23 cellular contexts compared by ENCODE assay signal in the genomic region with DNA sequence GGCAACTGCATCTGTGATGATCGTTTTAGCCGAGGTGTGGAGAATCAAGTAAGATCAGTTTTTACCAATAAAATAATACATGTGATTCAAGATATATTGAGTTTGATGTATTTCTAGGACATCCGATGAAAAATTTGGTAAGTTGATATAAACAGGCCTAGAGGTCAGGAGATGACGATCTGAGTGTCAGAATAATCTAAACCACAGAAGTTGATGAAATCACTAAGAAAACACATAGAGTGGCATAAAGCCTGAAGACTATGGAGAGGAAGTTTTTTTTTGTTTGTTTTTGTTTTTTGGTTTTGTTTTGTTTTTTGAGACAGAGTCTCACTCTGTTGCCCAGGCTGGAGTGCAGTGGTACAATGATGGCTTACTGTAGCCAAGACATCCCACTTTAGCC.
A peak's percentile ranks its signal among the peaks of the same experiment; 100 is the strongest.
DNase-seq lines count a peak whose midpoint lies in the region; ATAC-seq, FAIRE-seq and TF ChIP-seq lines count a peak whose summit lies in the region.
"Had no signal": no experiment of that assay in that cellular context is flagged by ENCODE, and none has a peak within 500 bp of the region (broad histone marks: within the 10 kb centered on the region; RNA-seq: fewer than 3 reads in every experiment).

No MANE protein-coding gene starts in this region.

- peaks cover under 1 to 10% of the 10 kb centered on the region in 2 donors for H3K4me1 ChIP-seq in breast epithelium
- H3K4me1 ChIP-seq in RWPE2 (ENCODE audit: insufficient read depth, poor library complexity, severe bottlenecking) = peaks cover 10% of the 10 kb centered on the region
- peaks cover 40% of the 10 kb centered on the region for H3K4me1 ChIP-seq in endothelial cell of umbilical vein (ENCODE audit: control insufficient read depth, extremely low read depth, insufficient read depth, low read length)
- H3K4me1 ChIP-seq in neural progenitor cell = no peaks in the 10 kb centered on the region

- FAIRE-seq in endothelial cell of umbilical vein (lab: Jason Lieb, UNC) = no peak
- FAIRE-seq: HepG2 had no signal

- no peaks in the 10 kb centered on the region for H3K27me3 ChIP-seq in breast epithelium
- H3K27me3 ChIP-seq in RWPE2 (ENCODE audit: insufficient read depth, poor library complexity, severe bottlenecking) = no peaks in the 10 kb centered on the region
- H3K27me3 ChIP-seq in endothelial cell of umbilical vein (ENCODE audit: control insufficient read depth in 2 of 2, insufficient read depth in 2 of 2, low read length in 2 of 2) = no peaks in the 10 kb centered on the region
- no peaks in the 10 kb centered on the region for H3K27me3 ChIP-seq in neural progenitor cell
- H3K27me3 ChIP-seq: BE2C, Peyer's patch had no signal

- H3K9me3 ChIP-seq in breast epithelium (no peaks in the 10 kb centered on the region), RWPE2 (ENCODE audit: severe bottlenecking) (no peaks in the 10 kb centered on the region), endothelial cell of umbilical vein (replicated peaks; ENCODE audit: control insufficient read depth, insufficient read depth, low read length) (no peaks in the 10 kb centered on the region), neural progenitor cell (ENCODE audit: low read depth) (no peaks in the 10 kb centered on the region)
- H3K9me3 ChIP-seq: BE2C, Peyer's patch had no signal

- H3K4me3 ChIP-seq in breast epithelium (no peak overlapping the region), RWPE2 (ENCODE audit: severe bottlenecking) (no peak overlapping the region), endothelial cell of umbilical vein (replicated peaks in 1 of 3; ENCODE audit: insufficient read depth in 1 of 3, low read depth in 1 of 3, low read length in 3 of 3) (no peak overlapping the region), neural progenitor cell (no peak overlapping the region)
- H3K4me3 ChIP-seq: Peyer's patch had no signal

- dilution Hi-C loops in endothelial cell of umbilical vein (cut with MboI; ENCODE audit: extremely low pct_ligation_motif_present, low sequenced_read_pairs) = no loop called here

- DNase-seq in MCF 10A (ENCODE audit: unreplicated experiment) (peak; percentile 25), breast epithelium (ENCODE audit: low spot score in 2 of 2) (no peak), RWPE2 (ENCODE audit: low spot score) (no peak), endothelial cell of umbilical vein (ENCODE audit: low read depth, low spot score) (no peak), neural progenitor cell (ENCODE audit: low spot score) (no peak), HEK293T (ENCODE audit: extremely low spot score) (no peak), foreskin melanocyte (no peak)
- DNase-seq in stimulated activated CD4-positive, alpha-beta T cell treated with anti-CD3 and anti-CD28 coated beads, Interleukin-15, amount 100 ng/mL, for 24 hours = no peak
- DNase-seq: 8988T, BE2C, DMS153, GDM1, KG1, NCI-H1436, NCI-H2029 treated with DMSO at 0.1 percent for 48 hours, NCI-H2171, NCI-H446 treated with DMSO at 0.1 percent for 48 hours, NCI-H69, Peyer's patch had no signal

- no peaks in the 10 kb centered on the region for H3K9me1 ChIP-seq in endothelial cell of umbilical vein (replicated peaks; ENCODE audit: control insufficient read depth, extremely low read depth, insufficient read depth, low read length)

- BruUV-seq in MCF 10A (replicated peaks; lab: Mats Ljungman, UMichigan) = no TSS peak
- BruUV-seq in endothelial cell of umbilical vein (replicated peaks; lab: Mats Ljungman, UMichigan) = no TSS peak

- H3K4me2 ChIP-seq in endothelial cell of umbilical vein (ENCODE audit: insufficient read depth, low read length) (peak overlapping the region; percentile 72), neural progenitor cell (no peak overlapping the region)

- ATAC-seq in RWPE2 (ENCODE audit: low read depth) = no peak
- ATAC-seq: HCT116, HepG2, Right ventricle myocardium inferior had no signal

- intact Hi-C loops in MCF 10A (cut with micrococcal nuclease) = no loop called here
- intact Hi-C loops in breast epithelium (cut with DNase I; ENCODE audit: low total_unique reads) = no loop called here
- intact Hi-C loops in endothelial cell of umbilical vein (cut with micrococcal nuclease) = no loop called here

- no peak overlapping the region for H3K4me3 Mint-ChIP-seq in MCF 10A (ENCODE audit: unreplicated experiment)
- no peak overlapping the region for H3K4me3 Mint-ChIP-seq in neural progenitor cell
- H3K4me3 Mint-ChIP-seq: CD4-positive, CD25-positive, alpha-beta regulatory T cell had no signal

- CTCF ChIA-PET in MCF 10A (lab: Yijun Ruan, JAX) (interaction anchor here (0.8 kb wide), 1 partner anchor 41 kb away, joined by 3 read pairs; no protein-coding TSS in a partner anchor), endothelial cell of umbilical vein (lab: Charles Lee) (interaction anchor here (2.0 kb wide), 1 partner anchor 9 kb away, joined by 9 read pairs; no protein-coding TSS in a partner anchor), HEK293T (lab: Yijun Ruan, JAX) (no interaction called here)

- no peaks in the 10 kb centered on the region for H4K20me1 ChIP-seq in endothelial cell of umbilical vein (replicated peaks; ENCODE audit: control insufficient read depth, extremely low read depth, insufficient read depth, low read length)
- H4K20me1 ChIP-seq in neural progenitor cell (ENCODE audit: low read depth) = no peaks in the 10 kb centered on the region

- peaks cover 10% of the 10 kb centered on the region for H3K9me3 Mint-ChIP-seq in MCF 10A (ENCODE audit: unreplicated experiment)
- no peaks in the 10 kb centered on the region for H3K9me3 Mint-ChIP-seq in neural progenitor cell

- H3K4me1 Mint-ChIP-seq in MCF 10A (ENCODE audit: insufficient read depth, unreplicated experiment) (peaks cover 37% of the 10 kb centered on the region), neural progenitor cell (peaks cover 7% of the 10 kb centered on the region)

- POLR2A ChIA-PET in MCF 10A (lab: Yijun Ruan, JAX) (no interaction called here), endothelial cell of umbilical vein (lab: Charles Lee) (no interaction called here), HEK293T (lab: Yijun Ruan, JAX) (no interaction called here)

- TF ChIP-seq CTCF in MCF 10A (IDR thresholded peaks at IDR 0.05; ENCODE audit: unreplicated experiment) (no peak), breast epithelium (IDR thresholded peaks at IDR 0.05) (no peak), RWPE2 (IDR thresholded peaks at IDR 0.05; ENCODE audit: poor library complexity, severe bottlenecking) (no peak), endothelial cell of umbilical vein (IDR thresholded peaks at IDR 0.05; ENCODE audit: extremely low read depth in 1 of 2, insufficient read depth in 1 of 2, low read depth in 1 of 2, low read length in 2 of 2) (no peak), neural progenitor cell (IDR thresholded peaks at IDR 0.05) (no peak)

- H3K36me3 Mint-ChIP-seq in MCF 10A (ENCODE audit: insufficient read depth, unreplicated experiment) (peaks cover 17% of the 10 kb centered on the region), neural progenitor cell (no peaks in the 10 kb centered on the region)
- H3K36me3 Mint-ChIP-seq: CD4-positive, CD25-positive, alpha-beta regulatory T cell had no signal

- no peak overlapping the region for H2AFZ ChIP-seq in endothelial cell of umbilical vein (ENCODE audit: low read depth, low read length)
- no peak overlapping the region for H2AFZ ChIP-seq in neural progenitor cell (replicated peaks)

- no peak overlapping the region for H3K27ac ChIP-seq in breast epithelium
- H3K27ac ChIP-seq in RWPE2 (ENCODE audit: poor library complexity, severe bottlenecking) = peak overlapping the region; percentile 16
- H3K27ac ChIP-seq in endothelial cell of umbilical vein (ENCODE audit: insufficient read depth, low read depth, low read length) = peak overlapping the region; percentile 69
- H3K27ac ChIP-seq in neural progenitor cell = no peak overlapping the region
- H3K27ac ChIP-seq: Peyer's patch had no signal

- H3K27ac Mint-ChIP-seq in MCF 10A (ENCODE audit: low read depth, unreplicated experiment) = peak overlapping the region; percentile 83
- H3K27ac Mint-ChIP-seq in neural progenitor cell = no peak overlapping the region

- H3K36me3 ChIP-seq in breast epithelium (no peaks in the 10 kb centered on the region), RWPE2 (ENCODE audit: low read depth) (no peaks in the 10 kb centered on the region), endothelial cell of umbilical vein (ENCODE audit: control insufficient read depth in 2 of 2, extremely low read depth in 1 of 2, insufficient read depth in 2 of 2, low read length in 2 of 2) (no peaks in the 10 kb centered on the region), neural progenitor cell (no peaks in the 10 kb centered on the region)
- H3K36me3 ChIP-seq: BE2C, Peyer's patch had no signal

- H3K79me2 ChIP-seq in endothelial cell of umbilical vein (ENCODE audit: control insufficient read depth, insufficient read depth, low read length) (no peaks in the 10 kb centered on the region), neural progenitor cell (ENCODE audit: low read depth) (no peaks in the 10 kb centered on the region)

- H3K27me3 Mint-ChIP-seq in MCF 10A (ENCODE audit: insufficient read depth, unreplicated experiment) (no peaks in the 10 kb centered on the region), neural progenitor cell (ENCODE audit: insufficient read depth, low read depth) (no peaks in the 10 kb centered on the region)
- H3K27me3 Mint-ChIP-seq: CD4-positive, CD25-positive, alpha-beta regulatory T cell had no signal

- TF ChIP-seq POLR2A in breast epithelium (IDR thresholded peaks at IDR 0.05) (no peak), endothelial cell of umbilical vein (IDR thresholded peaks at IDR 0.05; ENCODE audit: low read depth, low read length) (no peak)

- H3F3A ChIP-seq in neural progenitor cell (ENCODE audit: low read depth) = no peaks in the 10 kb centered on the region

- H3K9ac ChIP-seq in endothelial cell of umbilical vein (replicated peaks; ENCODE audit: extremely low read depth, insufficient read depth, low read length) (no peak overlapping the region), neural progenitor cell (no peak overlapping the region)

TF ChIP-seq in endothelial cell of umbilical vein, 7 proteins besides CTCF, POLR2A, EP300 and RAD21:
- TF ChIP-seq FOS (IDR thresholded peaks at IDR 0.05; ENCODE audit: borderline replicate concordance, insufficient read depth, low read length) (no peak), POLR2AphosphoS5 (IDR thresholded peaks at IDR 0.05; ENCODE audit: insufficient read depth, low read depth, low read length) (no peak), GATA2 (IDR thresholded peaks at IDR 0.05; ENCODE audit: insufficient read depth, insufficient read length, low read depth, low read length) (peak; percentile 22)

TF ChIP-seq in HEK293T, 16 proteins besides CTCF, POLR2A, EP300 and RAD21 (continues in another document):
- TF ChIP-seq HDGF (IDR thresholded peaks at IDR 0.05; ENCODE audit: borderline replicate concordance) = no peak
- no peak for TF ChIP-seq ZNF384 (IDR thresholded peaks at IDR 0.05)
- TF ChIP-seq FOXK2 (IDR thresholded peaks at IDR 0.05) = no peak
- TF ChIP-seq ELF4 (IDR thresholded peaks at IDR 0.05) = no peak
- TF ChIP-seq FOXM1 (IDR thresholded peaks at IDR 0.05; ENCODE audit: borderline replicate concordance) = no peak
- TF ChIP-seq FOXA1 (IDR thresholded peaks at IDR 0.05) = no peak
- TF ChIP-seq TARDBP (IDR thresholded peaks at IDR 0.05) = no peak
- no peak for TF ChIP-seq L3MBTL2 (conservative IDR thresholded peaks at IDR 0.05)
- no peak for TF ChIP-seq LEF1 (IDR thresholded peaks at IDR 0.05; ENCODE audit: borderline replicate concordance)
- TF ChIP-seq SUZ12 (IDR thresholded peaks at IDR 0.05) = no peak

Comparison
In these comparisons a context has a peak if more than half of its experiments do, and no peak if none do; other contexts are left out.
1. H3K27ac ChIP-seq: peak in RWPE2 (single experiment) and endothelial cell of umbilical vein (single experiment); none in breast epithelium (0 of 2) and neural progenitor cell (single experiment).